8 cellular contexts compared by ENCODE assay signal in genomic region chr15:61228025-61228901, GRCh38. TPM values are rescaled to one million over a fixed set of nuclear protein-coding genes. Genes with fewer than 3 reads are reported as not detected.
DNase-seq lines count a peak whose midpoint lies in the region; ATAC-seq and TF ChIP-seq lines count a peak whose summit lies in the region.

No MANE protein-coding gene starts in this region.

- H3K4me3 ChIP-seq in BE2C (ENCODE audit: low read depth, low read length) (peak overlapping the region; percentile 86), HUES64 (ENCODE audit: low read length) (peak overlapping the region; percentile 80), cardiac fibroblast (replicated peaks in 1 of 2; ENCODE audit: low read depth in 2 of 2, low read length in 2 of 2) (peak overlapping the region; percentile 71 to 73), thyroid gland (replicated peaks in 1 of 3) (peak overlapping the region in 2 of 3 donors; percentile 73 to 78)

- DNase-seq in BE2C = peak; percentile 26
- DNase-seq in cardiac fibroblast (ENCODE audit: low read depth in 2 of 2) = peak; percentile 33 to 40
- peak in 1 of 2 donors; percentile 17 for DNase-seq in left colon
- peak in 1 of 2 donors; percentile 8 for DNase-seq in thyroid gland
- DNase-seq in activated CD4-positive, CD25-positive, alpha-beta regulatory T cell treated with anti-CD3 and anti-CD28 coated beads, Interleukin-2, amount 50 U/mL, for 72 hours = no peak
- DNase-seq in GDM1 (lab: John Stamatoyannopoulos, UW) = no peak

- peaks cover 2% of the 10 kb centered on the region; the same call in 1 of the 2 replicates for H3K4me1 ChIP-seq in BE2C
- H3K4me1 ChIP-seq in HUES64 (ENCODE audit: insufficient read depth, low read length) = peaks cover 21% of the 10 kb centered on the region
- peaks cover 3 to 10% of the 10 kb centered on the region in 2 donors for H3K4me1 ChIP-seq in thyroid gland

- H3K27ac ChIP-seq in HUES64 (ENCODE audit: low read depth, low read length) = no peak overlapping the region
- peak overlapping the region in 1 of 3 donors; percentile 23 for H3K27ac ChIP-seq in thyroid gland

- H3K27me3 ChIP-seq in BE2C (no peaks in the 10 kb centered on the region), HUES64 (ENCODE audit: insufficient read depth, low read length) (peaks cover 38% of the 10 kb centered on the region), thyroid gland (no peaks in the 10 kb centered on the region)

- no peak for TF ChIP-seq POLR2A in thyroid gland (IDR thresholded peaks at IDR 0.05)

- ATAC-seq in left colon = peak; percentile 20
- ATAC-seq in GM18867 (IDR thresholded peaks at IDR 0.05; ENCODE audit: unreplicated experiment) = no peak

- H3K9me3 ChIP-seq in BE2C (no peaks in the 10 kb centered on the region), HUES64 (ENCODE audit: insufficient read depth, low read depth, low read length) (no peaks in the 10 kb centered on the region), thyroid gland (no peaks in the 10 kb centered on the region)

- no peaks in the 10 kb centered on the region for H3K36me3 ChIP-seq in BE2C
- no peaks in the 10 kb centered on the region for H3K36me3 ChIP-seq in HUES64 (ENCODE audit: insufficient read depth, low read length)
- no peaks in the 10 kb centered on the region for H3K36me3 ChIP-seq in thyroid gland

- no peak overlapping the region for H3K9ac ChIP-seq in HUES64 (ENCODE audit: low read depth, low read length)

- intact Hi-C loops in left colon (cut with DNase I, micrococcal nuclease) = no loop called here
- intact Hi-C loops in thyroid gland (cut with DNase I) = no loop called here

- TF ChIP-seq CTCF in BE2C (IDR thresholded peaks at IDR 0.05; ENCODE audit: low read depth, low read length) (no peak), cardiac fibroblast (IDR thresholded peaks at IDR 0.05; ENCODE audit: low read depth, low read length) (no peak), thyroid gland (IDR thresholded peaks at IDR 0.05) (no peak)

- whole genome bisulfite sequencing in HUES64 = under 1% methylated on average over 52 of the region's 63 CpGs
- WGBS in thyroid gland, 2 donors = 0 to 2% methylated on average over 33 to 40 of the region's 63 CpGs

RNA-seq across cellular contexts. Expression of gene RORA, which starts 0.8 kb away (rescaled TPM):
- 3.0 TPM for polyA plus RNA-seq in BE2C (2012; ENCODE audit: insufficient read depth, insufficient read length, low read depth)
- 2.1 TPM for polyA plus RNA-seq in HUES64 (2013, experiment 1 of 2)
- 4.1 TPM for polyA plus RNA-seq in HUES64 (2013, experiment 2 of 2)
- total RNA-seq in left colon = 1 to 10 TPM; 3.9 to 7.4 TPM
- total RNA-seq in thyroid gland = 100 to 1,000 TPM in 1 of 4 donors, 10 to 100 TPM in 3; 64.1 to 141 (median 71.9) TPM

Comparison
In these comparisons a context has a peak if more than half of its experiments do, and no peak if none do; other contexts are left out.
1. DNase-seq: peak in BE2C (single experiment) and cardiac fibroblast (2 of 2); none in activated CD4-positive, CD25-positive, alpha-beta regulatory T cell treated with anti-CD3 and anti-CD28 coated beads, Interleukin-2, amount 50 U/mL, for 72 hours (single experiment) and GDM1 (single experiment).
2. RNA of gene RORA, which starts 0.8 kb away (total RNA-seq): 64.1 to 141 TPM in thyroid gland; 3.9 to 7.4 TPM in left colon; every median in the first group is over 4 times any median in the second.
3. Peak in every context shown above with its lines, with median percentiles within 50 percentile points of each other: H3K4me3 ChIP-seq.